ENCODE assay signal across 10 cellular contexts in genomic region chr1:92877792-92878191, GRCh38. TPM values are rescaled to one million over a fixed set of nuclear protein-coding genes. Genes with fewer than 3 reads are reported as not detected.
DNase-seq lines count a peak whose midpoint lies in the region; ATAC-seq and TF ChIP-seq lines count a peak whose summit lies in the region.
"Had no signal": no experiment of that assay in that cellular context is flagged by ENCODE, and none has a peak within 500 bp of the region (broad histone marks: within the 10 kb centered on the region; RNA-seq: fewer than 3 reads in every experiment).

No MANE protein-coding gene starts in this region.

- H3K4me3 ChIP-seq in A673 (ENCODE audit: low read depth, low read length, poor library complexity, severe bottlenecking) (peak overlapping the region; percentile 2), GM12865 (ENCODE audit: low read depth, low read length) (no peak overlapping the region)
- H3K4me3 ChIP-seq: skin epidermis, uterus had no signal

- H3K27ac ChIP-seq in A673 (ENCODE audit: low read depth, low read length, poor library complexity, severe bottlenecking), result peak overlapping the region; percentile 35
- H3K27ac ChIP-seq: uterus had no signal

- no TSS peak for BruUV-seq in A673 (replicated peaks; lab: Mats Ljungman, UMichigan)

- peaks cover 24% of the 10 kb centered on the region for H3K4me1 ChIP-seq in A673 (ENCODE audit: insufficient read depth, low read length, poor library complexity, severe bottlenecking)
- H3K4me1 ChIP-seq: uterus had no signal

- no peaks in the 10 kb centered on the region for H3K9me3 ChIP-seq in A673 (ENCODE audit: low read depth, low read length, poor library complexity, severe bottlenecking)
- H3K9me3 ChIP-seq: uterus had no signal

- no peaks in the 10 kb centered on the region for H3K36me3 ChIP-seq in A673 (ENCODE audit: insufficient read depth, low read length, poor library complexity, severe bottlenecking)
- H3K36me3 ChIP-seq: uterus had no signal

- no peaks in the 10 kb centered on the region for H3K27me3 ChIP-seq in A673 (replicated peaks; ENCODE audit: insufficient read depth, low read depth, low read length, poor library complexity)
- H3K27me3 ChIP-seq: uterus had no signal

- intact Hi-C loops in A673 (cut with micrococcal nuclease; ENCODE audit: unreplicated experiment), result no loop called here

- ATAC-seq in HG03378 (IDR thresholded peaks at IDR 0.05; ENCODE audit: unreplicated experiment) (no peak), HG03045 (IDR thresholded peaks at IDR 0.05; ENCODE audit: unreplicated experiment) (no peak)

- DNase-seq in A673 (ENCODE audit: low spot score) (peak; percentile 64), GM12865 (ENCODE audit: low read depth) (peak; percentile 69), NCI-H2196 (lab: John Stamatoyannopoulos, UW; ENCODE audit: unreplicated experiment) (peak; percentile 33), cerebellum (ENCODE audit: low spot score) (peak; percentile 31), AG08395 (ENCODE audit: low spot score) (no peak)
- no peak for DNase-seq in stimulated activated CD4-positive, alpha-beta T cell treated with anti-CD3 and anti-CD28 coated beads, Interleukin-4, amount 100 ng/mL, for 24 hours
- DNase-seq: uterus had no signal

- CTCF ChIA-PET in A673 (lab: Charles Lee), result no interaction called here

- POLR2A ChIA-PET in A673 (lab: Charles Lee; ENCODE audit: low non-redundant PET), result no interaction called here

- TF ChIP-seq CTCF in A673 (conservative IDR thresholded peaks at IDR 0.05; ENCODE audit: low read depth, low read length), result no peak
- TF ChIP-seq CTCF in GM12865 (IDR thresholded peaks at IDR 0.05; ENCODE audit: insufficient read depth, low read depth, low read length, missing control alignments), result no peak

RNA-seq across cellular contexts. Expression of gene RPL5, which starts 46.0 kb away (rescaled TPM):
- total RNA-seq in A673 (2021), result 1,348 and 1,415 TPM in 2 replicates
- total RNA-seq in cerebellum, result 808 TPM

Comparison
In these comparisons a context has a peak if more than half of its experiments do, and no peak if none do; other contexts are left out.
1. DNase-seq: peak in A673 (single experiment), GM12865 (single experiment), NCI-H2196 (single experiment) and cerebellum (single experiment); none in AG08395 (single experiment) and stimulated activated CD4-positive, alpha-beta T cell treated with anti-CD3 and anti-CD28 coated beads, Interleukin-4, amount 100 ng/mL, for 24 hours (single experiment).